ENCODE assay signal across 8 cellular contexts in genomic region chr9:112717669-112718331, GRCh38. TPM values are rescaled to one million over a fixed set of nuclear protein-coding genes. Genes with fewer than 3 reads are reported as not detected.
A peak's percentile ranks its signal among the peaks of the same experiment; 100 is the strongest.
DNase-seq lines count a peak whose midpoint lies in the region; ATAC-seq and TF ChIP-seq lines count a peak whose summit lies in the region.

TSS of gene INIP (minus strand) at chr9:112718117. CDS start at chr9:112716485, 1,632 bp downstream.

- TF ChIP-seq CTCF in kidney epithelial cell (IDR thresholded peaks at IDR 0.05; ENCODE audit: insufficient read depth, low read length, poor library complexity, severe bottlenecking), result no peak

- peak within 1 kb of the TSS; percentile 68 for H3K4me3 ChIP-seq in kidney epithelial cell (ENCODE audit: low read depth, low read length)

- no peaks in the 10 kb centered on the region for H3K27me3 ChIP-seq in kidney epithelial cell (ENCODE audit: control insufficient read depth, insufficient read depth, low read length)

- no peaks in the 10 kb centered on the region for H3K36me3 ChIP-seq in kidney epithelial cell (ENCODE audit: control insufficient read depth, insufficient read depth, low read length)

- DNase-seq in AML-193 (lab: John Stamatoyannopoulos, UW) (peak; percentile 91 to 92), NCI-H446 (lab: John Stamatoyannopoulos, UW) (peak; percentile 84 to 91), cerebellar nuclear complex (lab: John Stamatoyannopoulos, UW) (peak; percentile 67 to 93), kidney epithelial cell (ENCODE audit: low read depth) (peak; percentile 80)
- DNase-seq in stimulated activated CD4-positive, alpha-beta T cell treated with anti-CD3 and anti-CD28 coated beads, Interleukin-15, amount 100 ng/mL, for 48 hours (ENCODE audit: low read depth in 2 of 2), result peak; percentile 94 to 95

- ATAC-seq in GM19035 (IDR thresholded peaks at IDR 0.05; ENCODE audit: unreplicated experiment), result peak; percentile 96
- peak; percentile 97 for ATAC-seq in HG03354 (IDR thresholded peaks at IDR 0.05; ENCODE audit: poor library complexity, severe bottlenecking, unreplicated experiment)
- ATAC-seq in activated CD4-positive, CD25-positive, alpha-beta regulatory T cell treated with anti-CD3 and anti-CD28 coated beads, Interleukin-2, amount 50 U/mL, for 24 hours, result peak; percentile 95

RNA-seq across cellular contexts. Expression of gene INIP, which starts in this region (rescaled TPM):
- 24.5 and 25.0 TPM in 2 replicates for total RNA-seq in kidney epithelial cell

Comparison
In these comparisons a context has a peak if more than half of its experiments do, and no peak if none do; other contexts are left out.
1. Peak in every context shown above with its lines: DNase-seq, ATAC-seq and H3K4me3 ChIP-seq.